8 cellular contexts compared by ENCODE assay signal in genomic region chr19:16041571-16042386, GRCh38. TPM values are rescaled to one million over a fixed set of nuclear protein-coding genes. Genes with fewer than 3 reads are reported as not detected.
DNase-seq lines count a peak whose midpoint lies in the region; ATAC-seq and TF ChIP-seq lines count a peak whose summit lies in the region.

No MANE protein-coding gene starts in this region.

- no peaks in the 10 kb centered on the region for H3K36me3 Mint-ChIP-seq in activated T-helper 2 cell treated with anti-CD3 and anti-CD28 coated beads, Interferon-gamma antibody, Interleukin-2, Interleukin-4, amounts not matched to agents 10 μg/mL and 5 μg/mL and 100 μg/mL, durations not matched to agents 14 hours and 24 hours and 36 hours (ENCODE audit: low read depth)

- TF ChIP-seq EP300 in stomach (IDR thresholded peaks at IDR 0.05): no peak

- peak; percentile 99 for TF ChIP-seq CTCF in RWPE1 (conservative IDR thresholded peaks at IDR 0.05; ENCODE audit: low read depth)
- peak; percentile 96 for TF ChIP-seq CTCF in fibroblast of villous mesenchyme (IDR thresholded peaks at IDR 0.05; ENCODE audit: insufficient read depth, low read depth, low read length)
- TF ChIP-seq CTCF in stomach (IDR thresholded peaks at IDR 0.05): peak in 6 of 7 experiments; percentile 71 to 99 (median 96)

- H3K9me3 ChIP-seq in HUES64 (ENCODE audit: insufficient read depth, low read depth, low read length): no peaks in the 10 kb centered on the region
- peaks cover 0 to 3% of the 10 kb centered on the region in 2 donors for H3K9me3 ChIP-seq in neuronal stem cell (replicated peaks in 1 of 2; ENCODE audit: control insufficient read depth in 2 of 2, insufficient read depth in 1 of 2, low read depth in 1 of 2, low read length in 2 of 2)
- no peaks in the 10 kb centered on the region for H3K9me3 ChIP-seq in stomach

- H3K27me3 ChIP-seq in HUES64 (ENCODE audit: insufficient read depth, low read length): no peaks in the 10 kb centered on the region
- H3K27me3 ChIP-seq in neuronal stem cell (ENCODE audit: control insufficient read depth in 3 of 3, insufficient read depth in 3 of 3, low read depth in 1 of 3, low read length in 3 of 3): peaks cover 0 to 14% (median 0%) of the 10 kb centered on the region in 3 experiments
- no peaks in the 10 kb centered on the region for H3K27me3 ChIP-seq in stomach

- no peak overlapping the region for H2AK5ac ChIP-seq in neuronal stem cell (ENCODE audit: low read depth, low read length)

- no peak overlapping the region for H3K27ac Mint-ChIP-seq in activated T-helper 2 cell treated with anti-CD3 and anti-CD28 coated beads, Interferon-gamma antibody, Interleukin-2, Interleukin-4, amounts not matched to agents 10 μg/mL and 5 μg/mL and 100 μg/mL, durations not matched to agents 14 hours and 24 hours and 36 hours

- no peak overlapping the region for H3K14ac ChIP-seq in neuronal stem cell (ENCODE audit: low read length)

- intact Hi-C loops in activated T-helper 2 cell treated with anti-CD3 and anti-CD28 coated beads, Interferon-gamma antibody, Interleukin-2, Interleukin-4, amounts not matched to agents 10 μg/mL and 5 μg/mL and 100 μg/mL, durations not matched to agents 14 hours and 24 hours and 36 hours (cut with micrococcal nuclease): loop anchor here (1.0 to 10.0 kb wide), 2 partner anchors 141 to 343 kb away; no protein-coding TSS in a partner anchor
- intact Hi-C loops in stomach (cut with DNase I; ENCODE audit: low total_unique reads): loop anchor here (5.0 kb wide), 1 partner anchor 141 kb away; no protein-coding TSS in a partner anchor

- H3K9ac ChIP-seq in HUES64 (ENCODE audit: low read depth, low read length): peak overlapping the region; percentile 32; the same call in 1 of the 2 replicates
- no peak overlapping the region for H3K9ac ChIP-seq in neuronal stem cell (ENCODE audit: low read depth, low read length, poor library complexity)

- no peak overlapping the region for H3K18ac ChIP-seq in neuronal stem cell (ENCODE audit: low read length)

- H3K4me1 ChIP-seq in HUES64 (ENCODE audit: insufficient read depth, low read length) (no peaks in the 10 kb centered on the region), neuronal stem cell (ENCODE audit: control insufficient read depth in 2 of 2, insufficient read depth in 1 of 2, low read depth in 1 of 2, low read length in 2 of 2) (no peaks in the 10 kb centered on the region), stomach (peaks cover 8 to 14% (median 9%) of the 10 kb centered on the region in 4 donors)

- H2BK120ac ChIP-seq in neuronal stem cell (ENCODE audit: low read depth, low read length): no peak overlapping the region

- H3K4me1 Mint-ChIP-seq in activated T-helper 2 cell treated with anti-CD3 and anti-CD28 coated beads, Interferon-gamma antibody, Interleukin-2, Interleukin-4, amounts not matched to agents 10 μg/mL and 5 μg/mL and 100 μg/mL, durations not matched to agents 14 hours and 24 hours and 36 hours (ENCODE audit: low read depth): peaks cover 8% of the 10 kb centered on the region

- no peak overlapping the region for H2BK15ac ChIP-seq in neuronal stem cell (ENCODE audit: low read length)

- no peak for TF ChIP-seq POLR2A in stomach (IDR thresholded peaks at IDR 0.05)

- H3K36me3 ChIP-seq in HUES64 (ENCODE audit: insufficient read depth, low read length) (no peaks in the 10 kb centered on the region), neuronal stem cell (replicated peaks in 1 of 2; ENCODE audit: control insufficient read depth in 2 of 2, insufficient read depth in 2 of 2, low read length in 2 of 2) (no peaks in the 10 kb centered on the region), stomach (no peaks in the 10 kb centered on the region)

- H3K4me2 ChIP-seq in neuronal stem cell (ENCODE audit: insufficient read depth, low read length, poor library complexity, severe bottlenecking): no peak overlapping the region

- H2BK12ac ChIP-seq in neuronal stem cell (ENCODE audit: low read length): no peak overlapping the region

- H3K79me1 ChIP-seq in neuronal stem cell (ENCODE audit: low read depth, low read length): peaks cover 1% of the 10 kb centered on the region

- H3K27ac ChIP-seq in HUES64 (ENCODE audit: low read depth, low read length) (no peak overlapping the region; the same call in 1 of the 2 replicates), RWPE1 (0 out of 2 replicates have a peak overlapping the region, but pooled peaks have one; percentile 23), neuronal stem cell (replicated peaks; ENCODE audit: low read length) (no peak overlapping the region), stomach (peak overlapping the region in 3 of 5 donors; percentile 25 to 54 (median 50))

- no peak overlapping the region for H3K4ac ChIP-seq in neuronal stem cell (ENCODE audit: low read length)

- peak overlapping the region; percentile 17 for H3K4me3 Mint-ChIP-seq in activated T-helper 2 cell treated with anti-CD3 and anti-CD28 coated beads, Interferon-gamma antibody, Interleukin-2, Interleukin-4, amounts not matched to agents 10 μg/mL and 5 μg/mL and 100 μg/mL, durations not matched to agents 14 hours and 24 hours and 36 hours (ENCODE audit: low read depth)

- peak; percentile 53 for DNase-seq in CMK (ENCODE audit: low read depth)
- DNase-seq in RWPE1 (ENCODE audit: low spot score): peak; percentile 92
- peak; percentile 65 for DNase-seq in activated T-helper 2 cell treated with anti-CD3 and anti-CD28 coated beads, Interferon-gamma antibody, Interleukin-2, Interleukin-4, amounts not matched to agents 10 μg/mL and 5 μg/mL and 100 μg/mL, durations not matched to agents 14 hours and 24 hours and 36 hours (ENCODE audit: low spot score)
- peak; percentile 69 for DNase-seq in fibroblast of villous mesenchyme (ENCODE audit: low read depth)
- peak; percentile 63 for DNase-seq in neuronal stem cell (ENCODE audit: low spot score)
- peak; percentile 87 for DNase-seq in stomach

- no peak overlapping the region for H4K91ac ChIP-seq in neuronal stem cell (ENCODE audit: low read depth, low read length, poor library complexity)

- H3K9me3 Mint-ChIP-seq in activated T-helper 2 cell treated with anti-CD3 and anti-CD28 coated beads, Interferon-gamma antibody, Interleukin-2, Interleukin-4, amounts not matched to agents 10 μg/mL and 5 μg/mL and 100 μg/mL, durations not matched to agents 14 hours and 24 hours and 36 hours: no peaks in the 10 kb centered on the region

- CTCF ChIA-PET in RWPE1 (lab: Yijun Ruan, JAX): interaction anchor here (0.6 to 2.5 kb wide), 34 partner anchors 10 to 1642 kb away, joined by 3 to 24 read pairs (median 4); partner anchors contain the start of gene TPM4

- no peak overlapping the region for H2BK5ac ChIP-seq in neuronal stem cell (ENCODE audit: low read length)

- no peak overlapping the region for H4K8ac ChIP-seq in neuronal stem cell (ENCODE audit: low read depth, low read length)

- no peak for ATAC-seq in HG03442 (IDR thresholded peaks at IDR 0.05; ENCODE audit: unreplicated experiment)

- POLR2A ChIA-PET in RWPE1 (lab: Yijun Ruan, JAX; ENCODE audit: low non-redundant PET): interaction anchor here (0.7 kb wide), 1 partner anchor 155 kb away, joined by 4 read pairs; no protein-coding TSS in a partner anchor

- peak overlapping the region; percentile 85 for H2AFZ ChIP-seq in neuronal stem cell (ENCODE audit: low read length)

- no peak overlapping the region for H3K23ac ChIP-seq in neuronal stem cell (ENCODE audit: low read depth, low read length, poor library complexity)

- WGBS in HUES64: 24% methylated on average over 29 of the region's 29 CpGs
- WGBS in neuronal stem cell (ENCODE audit: extremely low coverage in 2 of 2, insufficient read length in 2 of 2, insufficient replicate concordance in 1 of 2), 2 donors: no CpG with 5 or more reads among the region's 29 CpGs
- 20 to 21% (median 21%) methylated on average over 28 to 29 of the region's 29 CpGs for WGBS in stomach, 5 donors

- no peak overlapping the region for H3K4me3 ChIP-seq in HUES64 (ENCODE audit: low read length)
- H3K4me3 ChIP-seq in fibroblast of villous mesenchyme (ENCODE audit: low read depth, low read length): peak overlapping the region; percentile 5
- no peak overlapping the region for H3K4me3 ChIP-seq in neuronal stem cell (ENCODE audit: low read length in 2 of 2)
- peak overlapping the region in 1 of 4 donors; percentile 13 for H3K4me3 ChIP-seq in stomach

- H3K27me3 Mint-ChIP-seq in activated T-helper 2 cell treated with anti-CD3 and anti-CD28 coated beads, Interferon-gamma antibody, Interleukin-2, Interleukin-4, amounts not matched to agents 10 μg/mL and 5 μg/mL and 100 μg/mL, durations not matched to agents 14 hours and 24 hours and 36 hours (ENCODE audit: low read depth): peaks cover 6% of the 10 kb centered on the region

RNA-seq across cellular contexts. Expression of gene TPM4, which starts 34.5 kb away (rescaled TPM):
- 465 TPM for polyA plus RNA-seq in HUES64 (2013, experiment 1 of 2)
- polyA plus RNA-seq in HUES64 (2013, experiment 2 of 2): 494 TPM
- 507 and 520 TPM in 2 replicates for total RNA-seq in activated T-helper 2 cell treated with anti-CD3 and anti-CD28 coated beads, Interferon-gamma antibody, Interleukin-2, Interleukin-4, amounts not matched to agents 10 μg/mL and 5 μg/mL and 100 μg/mL, durations not matched to agents 14 hours and 24 hours and 36 hours
- total RNA-seq in fibroblast of villous mesenchyme (1,325 and 1,470 TPM in 2 replicates), stomach (100 to 1,000 TPM; 167 to 609 (median 275) TPM)
- 413 TPM for polyA plus RNA-seq in neuronal stem cell (2013, experiment 1 of 2)
- 408 TPM for polyA plus RNA-seq in neuronal stem cell (2013, experiment 2 of 2)
- 100 to 1,000 TPM; 185 to 475 (median 427) TPM for polyA plus RNA-seq in stomach

Comparison
In these comparisons a context has a peak if more than half of its experiments do, and no peak if none do; other contexts are left out.
1. H3K27ac ChIP-seq: peak in RWPE1 (single experiment) and stomach (3 of 5); none in HUES64 (single experiment) and neuronal stem cell (single experiment).
2. Peak in every context shown above with its lines, with median percentiles within 50 percentile points of each other: DNase-seq and CTCF ChIP-seq.